1 cellular context compared by ENCODE assay signal in genomic region chr10:93622942-93623341, GRCh38.
TF ChIP-seq lines count a peak whose summit lies in the region.

No MANE protein-coding gene starts in this region.

TF ChIP-seq in GM12878, 131 proteins besides CTCF, POLR2A, EP300 and RAD21:
- TF ChIP-seq PBX3 (IDR thresholded peaks at IDR 0.05; ENCODE audit: insufficient replicate concordance, low read depth, low read length), result no peak
- TF ChIP-seq ASH2L (IDR thresholded peaks at IDR 0.05; ENCODE audit: borderline replicate concordance, low read depth), result no peak
- TF ChIP-seq HCFC1 (IDR thresholded peaks at IDR 0.05; ENCODE audit: low read length), result no peak
- TF ChIP-seq RUNX3 (IDR thresholded peaks at IDR 0.05; ENCODE audit: low read length), result peak; percentile 21; the same call in 1 of the 2 replicates
- no peak for TF ChIP-seq HDGF (IDR thresholded peaks at IDR 0.05)
